9 cellular contexts compared by ENCODE assay signal in the genomic region with DNA sequence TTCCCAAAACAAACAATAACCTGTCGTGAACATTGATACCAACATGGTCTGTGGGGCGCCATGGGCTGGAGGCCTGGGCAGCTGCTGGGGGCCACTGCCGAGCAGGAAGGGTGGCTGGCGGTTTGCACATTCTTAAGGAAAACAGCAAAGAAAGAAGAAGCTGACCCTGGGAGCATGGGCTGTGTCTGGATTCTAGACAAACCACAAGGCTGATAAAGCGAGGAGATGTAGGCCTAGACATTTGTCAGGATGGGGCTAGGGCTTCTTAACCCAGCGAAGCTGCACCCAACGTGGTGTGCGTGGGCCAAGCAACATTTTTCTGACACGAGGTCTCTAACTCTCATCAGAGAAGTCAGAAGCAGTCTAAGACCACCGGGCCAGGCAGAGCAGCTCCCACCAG.
"Had no signal": no experiment of that assay in that cellular context is flagged by ENCODE, and none has a peak within 500 bp of the region (broad histone marks: within the 10 kb centered on the region; RNA-seq: fewer than 3 reads in every experiment).

No MANE protein-coding gene starts in this region.

- H3K9me3 Mint-ChIP-seq: HFFc6 had no signal

- H3K27me3 Mint-ChIP-seq: IgD-negative memory B cell had no signal

- DNase-seq: GM23248, GOT3, H7, HFFc6 had no signal

- H3K4me1 Mint-ChIP-seq: IgD-negative memory B cell had no signal

- H3K36me3 Mint-ChIP-seq: IgD-negative memory B cell had no signal

- H3K27ac ChIP-seq: GM23248, HL-60 had no signal

- H3K4me3 Mint-ChIP-seq: HFFc6, IgD-negative memory B cell had no signal

- ATAC-seq: HCT116, HepG2 had no signal

- FAIRE-seq: HepG2 had no signal

- H3K27ac Mint-ChIP-seq: HFFc6, IgD-negative memory B cell had no signal

- H3K4me1 ChIP-seq: HAP-1 had no signal

- H3K9ac ChIP-seq: GM23248 had no signal

- H2AFZ ChIP-seq: GM23248 had no signal

- H3K4me3 ChIP-seq: GM23248, HAP-1 had no signal

- H3K36me3 ChIP-seq: HAP-1 had no signal

- H3K9me3 ChIP-seq: HAP-1 had no signal
